ENCODE assay signal across 9 cellular contexts in the genomic region with DNA sequence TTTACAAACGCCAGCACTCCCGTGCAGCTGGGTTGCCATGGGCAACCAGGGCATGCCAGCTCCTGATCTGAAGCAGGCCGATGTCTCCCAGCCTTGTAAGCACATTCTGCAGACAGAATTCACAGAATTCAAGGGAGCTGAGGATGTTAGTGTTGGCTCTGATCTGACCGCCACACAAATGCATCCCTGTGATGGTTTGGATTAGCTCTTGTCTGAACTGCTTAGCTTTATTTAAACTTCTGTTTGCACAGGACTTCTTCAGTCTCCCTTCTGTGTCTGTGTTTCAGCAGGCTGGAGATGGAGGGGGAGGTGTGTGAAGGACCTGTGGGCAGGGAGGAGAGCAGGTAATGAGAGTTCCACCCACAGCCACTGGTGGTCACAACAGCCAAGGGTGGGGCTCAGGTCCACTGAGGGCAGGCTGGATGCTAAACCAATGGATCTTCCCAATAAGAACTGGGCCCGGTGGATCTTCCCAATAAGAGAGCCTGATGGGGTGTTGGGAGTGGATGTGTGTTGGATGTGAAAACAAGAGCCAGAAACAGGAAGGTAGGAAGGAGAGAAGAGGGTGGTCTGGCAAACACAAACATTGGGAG.
DNase-seq lines count a peak whose midpoint lies in the region; ATAC-seq and TF ChIP-seq lines count a peak whose summit lies in the region.
"Had no signal": no experiment of that assay in that cellular context is flagged by ENCODE, and none has a peak within 500 bp of the region (broad histone marks: within the 10 kb centered on the region; RNA-seq: fewer than 3 reads in every experiment).

No MANE protein-coding gene starts in this region.

- H2AFZ ChIP-seq in neural progenitor cell (replicated peaks), result no peak overlapping the region

- TF ChIP-seq CTCF in neural progenitor cell (IDR thresholded peaks at IDR 0.05), result no peak

- H3K4me2 ChIP-seq in neural progenitor cell, result no peak overlapping the region

- H3K4me1 Mint-ChIP-seq in neural progenitor cell, result peaks cover 27% of the 10 kb centered on the region

- no peaks in the 10 kb centered on the region for H3K36me3 ChIP-seq in neural progenitor cell

- no peaks in the 10 kb centered on the region for H3K9me3 Mint-ChIP-seq in neural progenitor cell
- H3K9me3 Mint-ChIP-seq: T-helper 1 cell treated with Interleukin-12 subunit alpha and Interleukin-12 subunit beta and Interleukin-4 antibody, amounts not matched to agents 30 μg/mL and 1 μg/mL, for 36 hours had no signal

- no peak for ATAC-seq in GM21367 (IDR thresholded peaks at IDR 0.05; ENCODE audit: unreplicated experiment)

- H3K79me2 ChIP-seq in neural progenitor cell (ENCODE audit: low read depth), result no peaks in the 10 kb centered on the region

- H3K36me3 Mint-ChIP-seq in neural progenitor cell, result no peaks in the 10 kb centered on the region

- peaks cover 2% of the 10 kb centered on the region for H3K27me3 Mint-ChIP-seq in neural progenitor cell (ENCODE audit: insufficient read depth, low read depth)

- H3K27me3 ChIP-seq in neural progenitor cell, result no peaks in the 10 kb centered on the region

- H3K4me1 ChIP-seq in neural progenitor cell, result peaks cover 4% of the 10 kb centered on the region

- H4K20me1 ChIP-seq in neural progenitor cell (ENCODE audit: low read depth), result no peaks in the 10 kb centered on the region

- no peak overlapping the region for H3K4me3 Mint-ChIP-seq in neural progenitor cell
- H3K4me3 Mint-ChIP-seq: T-helper 1 cell treated with Interleukin-12 subunit alpha and Interleukin-12 subunit beta and Interleukin-4 antibody, amounts not matched to agents 30 μg/mL and 1 μg/mL, for 36 hours had no signal

- no peaks in the 10 kb centered on the region for H3F3A ChIP-seq in neural progenitor cell (ENCODE audit: low read depth)

- no peak overlapping the region for H3K27ac Mint-ChIP-seq in neural progenitor cell
- H3K27ac Mint-ChIP-seq: T-helper 1 cell treated with Interleukin-12 subunit alpha and Interleukin-12 subunit beta and Interleukin-4 antibody, amounts not matched to agents 30 μg/mL and 1 μg/mL, for 36 hours had no signal

- H3K4me3 ChIP-seq in neural progenitor cell, result no peak overlapping the region

- DNase-seq in COR-L47 (lab: John Stamatoyannopoulos, UW) (peak; percentile 58), NCI-H526 treated with DMSO at 0.1 percent for 48 hours (lab: John Stamatoyannopoulos, UW) (peak; percentile 75), epidermal melanocyte (ENCODE audit: insufficient read length, low spot score) (peak; percentile 43), neural progenitor cell (ENCODE audit: low spot score) (peak; percentile 27), GM19240 (ENCODE audit: insufficient read length, low spot score) (no peak), KG1 (lab: John Stamatoyannopoulos, UW) (no peak)
- no peak for DNase-seq in activated effector memory CD4-positive, alpha-beta T cell treated with Interleukin-2 at 50 U/mL for 16 hours

- H3K9me3 ChIP-seq in neural progenitor cell (ENCODE audit: low read depth), result no peaks in the 10 kb centered on the region

- no peak overlapping the region for H3K27ac ChIP-seq in neural progenitor cell

- H3K9ac ChIP-seq in neural progenitor cell, result no peak overlapping the region

Comparison
In these comparisons a context has a peak if more than half of its experiments do, and no peak if none do; other contexts are left out.
1. DNase-seq: peak in COR-L47 (single experiment), NCI-H526 treated with DMSO at 0.1 percent for 48 hours (single experiment), epidermal melanocyte (single experiment) and neural progenitor cell (single experiment); none in GM19240 (single experiment), KG1 (single experiment) and activated effector memory CD4-positive, alpha-beta T cell treated with Interleukin-2 at 50 U/mL for 16 hours (single experiment).